17 cellular contexts compared by ENCODE assay signal in genomic region chr3:190574473-190574872, GRCh38.
DNase-seq lines count a peak whose midpoint lies in the region; ATAC-seq and TF ChIP-seq lines count a peak whose summit lies in the region.
"Had no signal": no experiment of that assay in that cellular context is flagged by ENCODE, and none has a peak within 500 bp of the region (broad histone marks: within the 10 kb centered on the region; RNA-seq: fewer than 3 reads in every experiment).

No MANE protein-coding gene starts in this region.

- H3K36me3 ChIP-seq in tibial nerve, result no peaks in the 10 kb centered on the region

- no peak overlapping the region for H3K27ac ChIP-seq in tibial nerve

- H3K4me3 ChIP-seq in fibroblast of the aortic adventitia (ENCODE audit: low read depth, low read length), result no peak overlapping the region
- no peak overlapping the region for H3K4me3 ChIP-seq in tibial nerve

- H3K9me3 ChIP-seq in tibial nerve, result no peaks in the 10 kb centered on the region

- TF ChIP-seq POLR2A in tibial nerve (IDR thresholded peaks at IDR 0.05), result no peak

- H3K4me3 Mint-ChIP-seq in activated T-helper 2 cell treated with anti-CD3 and anti-CD28 coated beads, Interferon-gamma antibody, Interleukin-2, Interleukin-4, amounts not matched to agents 10 μg/mL and 5 μg/mL and 100 μg/mL, durations not matched to agents 14 hours and 24 hours and 36 hours (ENCODE audit: low read depth), result no peak overlapping the region
- H3K4me3 Mint-ChIP-seq: CD8-positive, alpha-beta T cell had no signal

- H3K27me3 ChIP-seq in tibial nerve, result no peaks in the 10 kb centered on the region

- DNase-seq in Right ventricle myocardium superior (no peak), left ventricle myocardium superior (no peak), fibroblast of the aortic adventitia (ENCODE audit: low read depth) (peak; percentile 36), omental fat pad (ENCODE audit: low spot score) (no peak), tibial nerve (ENCODE audit: low spot score in 2 of 2) (no peak)
- DNase-seq in activated T-helper 2 cell treated with anti-CD3 and anti-CD28 coated beads, Interferon-gamma antibody, Interleukin-2, Interleukin-4, amounts not matched to agents 10 μg/mL and 5 μg/mL and 100 μg/mL, durations not matched to agents 14 hours and 24 hours and 36 hours (ENCODE audit: low spot score), result no peak
- DNase-seq: 8988T; ACHN; C1 segment of cervical spinal cord; CD8-positive, alpha-beta T cell; COR-L47; DMS153; DMS79 treated with DMSO at 0.1 percent for 48 hours; EL had no signal

- WGBS in tibial nerve, 2 donors, result 44 to 52% methylated on average over 2 of the region's 2 CpGs

- TF ChIP-seq CTCF in fibroblast of the aortic adventitia (IDR thresholded peaks at IDR 0.05; ENCODE audit: insufficient read depth, low read length), result no peak
- no peak for TF ChIP-seq CTCF in omental fat pad (IDR thresholded peaks at IDR 0.05)
- TF ChIP-seq CTCF in tibial nerve (IDR thresholded peaks at IDR 0.05), result no peak

- peaks cover 0 to 9% (median 2%) of the 10 kb centered on the region in 4 donors for H3K4me1 ChIP-seq in tibial nerve

- intact Hi-C loops in Right ventricle myocardium superior (cut with DNase I) (no loop called here), left ventricle myocardium superior (cut with micrococcal nuclease) (no loop called here)
- intact Hi-C loops in activated T-helper 2 cell treated with anti-CD3 and anti-CD28 coated beads, Interferon-gamma antibody, Interleukin-2, Interleukin-4, amounts not matched to agents 10 μg/mL and 5 μg/mL and 100 μg/mL, durations not matched to agents 14 hours and 24 hours and 36 hours (cut with micrococcal nuclease), result no loop called here

- H3K27me3 Mint-ChIP-seq in activated T-helper 2 cell treated with anti-CD3 and anti-CD28 coated beads, Interferon-gamma antibody, Interleukin-2, Interleukin-4, amounts not matched to agents 10 μg/mL and 5 μg/mL and 100 μg/mL, durations not matched to agents 14 hours and 24 hours and 36 hours (ENCODE audit: low read depth), result no peaks in the 10 kb centered on the region

- TF ChIP-seq EP300 in tibial nerve (IDR thresholded peaks at IDR 0.05), result no peak

- peaks cover 61% of the 10 kb centered on the region for H3K4me1 Mint-ChIP-seq in activated T-helper 2 cell treated with anti-CD3 and anti-CD28 coated beads, Interferon-gamma antibody, Interleukin-2, Interleukin-4, amounts not matched to agents 10 μg/mL and 5 μg/mL and 100 μg/mL, durations not matched to agents 14 hours and 24 hours and 36 hours (ENCODE audit: low read depth)

- H3K27ac Mint-ChIP-seq in activated T-helper 2 cell treated with anti-CD3 and anti-CD28 coated beads, Interferon-gamma antibody, Interleukin-2, Interleukin-4, amounts not matched to agents 10 μg/mL and 5 μg/mL and 100 μg/mL, durations not matched to agents 14 hours and 24 hours and 36 hours, result peak overlapping the region; percentile 38
- H3K27ac Mint-ChIP-seq: CD8-positive, alpha-beta T cell had no signal

- ATAC-seq in Right ventricle myocardium superior (ENCODE audit: poor library complexity), result peak; percentile 40
- ATAC-seq in left ventricle myocardium superior, result no peak
- ATAC-seq in omental fat pad (ENCODE audit: low FRiP score), result peak; percentile 54
- ATAC-seq in HG03460 (IDR thresholded peaks at IDR 0.05; ENCODE audit: unreplicated experiment), result no peak
- ATAC-seq in GM18498 (IDR thresholded peaks at IDR 0.05; ENCODE audit: unreplicated experiment), result no peak
- ATAC-seq: CD8-positive, alpha-beta T cell; HCT116 had no signal

- H3K9me3 Mint-ChIP-seq in activated T-helper 2 cell treated with anti-CD3 and anti-CD28 coated beads, Interferon-gamma antibody, Interleukin-2, Interleukin-4, amounts not matched to agents 10 μg/mL and 5 μg/mL and 100 μg/mL, durations not matched to agents 14 hours and 24 hours and 36 hours, result peaks cover 23% of the 10 kb centered on the region

- H3K36me3 Mint-ChIP-seq in activated T-helper 2 cell treated with anti-CD3 and anti-CD28 coated beads, Interferon-gamma antibody, Interleukin-2, Interleukin-4, amounts not matched to agents 10 μg/mL and 5 μg/mL and 100 μg/mL, durations not matched to agents 14 hours and 24 hours and 36 hours (ENCODE audit: low read depth), result peaks cover 71% of the 10 kb centered on the region

Comparison
In these comparisons a context has a peak if more than half of its experiments do, and no peak if none do; other contexts are left out.
1. ATAC-seq: peak in Right ventricle myocardium superior (single experiment) and omental fat pad (single experiment); none in left ventricle myocardium superior (single experiment), HG03460 (single experiment) and GM18498 (single experiment).